14 cellular contexts compared by ENCODE assay signal in the genomic region with DNA sequence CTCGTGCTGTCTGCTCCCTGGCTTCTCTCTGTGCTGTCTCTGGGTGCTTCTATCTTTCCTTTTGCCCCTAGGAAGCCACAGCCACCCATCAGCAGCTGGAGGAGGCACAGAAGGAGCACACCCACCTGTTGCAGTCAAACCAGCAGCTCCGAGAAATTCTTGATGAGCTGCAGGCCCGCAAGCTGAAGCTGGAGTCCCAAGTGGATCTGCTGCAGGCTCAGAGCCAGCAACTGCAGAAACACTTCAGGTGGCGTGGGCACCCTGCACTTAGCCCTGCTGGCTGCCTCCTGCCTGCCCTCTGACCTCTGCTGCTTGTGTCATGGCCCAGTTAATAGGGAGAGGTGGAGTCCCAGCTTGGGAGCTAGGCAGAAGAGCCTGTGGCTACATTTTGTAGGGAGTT.
DNase-seq lines count a peak whose midpoint lies in the region; ATAC-seq and TF ChIP-seq lines count a peak whose summit lies in the region.
"Had no signal": no experiment of that assay in that cellular context is flagged by ENCODE, and none has a peak within 500 bp of the region (broad histone marks: within the 10 kb centered on the region; RNA-seq: fewer than 3 reads in every experiment).

No MANE protein-coding gene starts in this region.

- no peak overlapping the region for H4K5ac ChIP-seq in mesendoderm (ENCODE audit: low read length)

- ATAC-seq in central memory CD8-positive, alpha-beta T cell (replicated peaks; ENCODE audit: extremely low read depth, poor library complexity, severe bottlenecking), result no peak
- ATAC-seq: A549, HCT116 had no signal

- no peak overlapping the region for H2BK15ac ChIP-seq in neuronal stem cell (ENCODE audit: low read length)
- no peak overlapping the region for H2BK15ac ChIP-seq in mesendoderm (replicated peaks; ENCODE audit: low read depth)

- H3K27me3 Mint-ChIP-seq in central memory CD8-positive, alpha-beta T cell, result no peaks in the 10 kb centered on the region
- H3K27me3 Mint-ChIP-seq: CD4-positive, alpha-beta memory T cell had no signal

- H3K27me3 ChIP-seq in neuronal stem cell (ENCODE audit: control insufficient read depth in 3 of 3, insufficient read depth in 3 of 3, low read depth in 1 of 3, low read length in 3 of 3), result no peaks in the 10 kb centered on the region
- H3K27me3 ChIP-seq in sigmoid colon, result no peaks in the 10 kb centered on the region
- H3K27me3 ChIP-seq in mesendoderm (ENCODE audit: insufficient read depth, low read length, poor library complexity), result no peaks in the 10 kb centered on the region
- H3K27me3 ChIP-seq: BE2C had no signal

- H3K36me3 Mint-ChIP-seq in central memory CD8-positive, alpha-beta T cell (ENCODE audit: insufficient read depth), result peaks cover 15% of the 10 kb centered on the region

- peak overlapping the region; percentile 62 for H3K27ac Mint-ChIP-seq in central memory CD8-positive, alpha-beta T cell (ENCODE audit: low read depth)

- peaks cover 0 to 81% of the 10 kb centered on the region in 2 experiments; a peak in 2 of 3 replicates for H3K36me3 ChIP-seq in HEK293 (ENCODE audit: control insufficient read depth in 2 of 2, insufficient read depth in 1 of 2, low read length in 2 of 2)
- peaks cover 40 to 83% of the 10 kb centered on the region in 2 donors for H3K36me3 ChIP-seq in neuronal stem cell (replicated peaks in 1 of 2; ENCODE audit: control insufficient read depth in 2 of 2, insufficient read depth in 2 of 2, low read length in 2 of 2)
- peaks cover 14 to 84% (median 74%) of the 10 kb centered on the region in 4 donors for H3K36me3 ChIP-seq in sigmoid colon
- H3K36me3 ChIP-seq in mesendoderm (ENCODE audit: control insufficient read depth, insufficient read depth, low read length), result peaks cover 14% of the 10 kb centered on the region

- H3K79me1 ChIP-seq in neuronal stem cell (ENCODE audit: low read depth, low read length) (no peaks in the 10 kb centered on the region), mesendoderm (ENCODE audit: low read length) (no peaks in the 10 kb centered on the region)

- H3K14ac ChIP-seq in neuronal stem cell (ENCODE audit: low read length), result no peak overlapping the region

- H3K9me3 ChIP-seq in HEK293 (ENCODE audit: control insufficient read depth, insufficient read depth, low read depth, low read length) (no peaks in the 10 kb centered on the region), neuronal stem cell (replicated peaks in 1 of 2; ENCODE audit: control insufficient read depth in 2 of 2, insufficient read depth in 1 of 2, low read depth in 1 of 2, low read length in 2 of 2) (peaks cover 4 to 23% of the 10 kb centered on the region in 2 donors), sigmoid colon (peaks cover 0 to 3% (median 0%) of the 10 kb centered on the region in 4 donors)
- H3K9me3 ChIP-seq: BE2C had no signal

- no peak overlapping the region for H2BK12ac ChIP-seq in neuronal stem cell (ENCODE audit: low read length)

- no peak for TF ChIP-seq EP300 in sigmoid colon (IDR thresholded peaks at IDR 0.05)

- peak overlapping the region; percentile 45 for H3K9ac ChIP-seq in neuronal stem cell (ENCODE audit: low read depth, low read length, poor library complexity)
- H3K9ac ChIP-seq in mesendoderm (ENCODE audit: low read length), result no peak overlapping the region
- H3K9ac ChIP-seq: GM23248 had no signal

- no peak overlapping the region for H3K4me3 ChIP-seq in HEK293 (ENCODE audit: low read depth, low read length)
- no peak overlapping the region for H3K4me3 ChIP-seq in neuronal stem cell (ENCODE audit: low read length in 2 of 2)
- no peak overlapping the region for H3K4me3 ChIP-seq in sigmoid colon
- no peak overlapping the region for H3K4me3 ChIP-seq in mesendoderm (ENCODE audit: low read length)
- H3K4me3 ChIP-seq: A549, GM23248 had no signal

- CTCF ChIA-PET in HEK293 (lab: Yijun Ruan, JAX), result no interaction called here

- POLR2A ChIA-PET in HEK293 (lab: Yijun Ruan, JAX), result interaction anchor here (0.6 kb wide), 2 partner anchors 16 to 576 kb away, joined by 4 to 5 read pairs; no protein-coding TSS in a partner anchor

- H4K91ac ChIP-seq in neuronal stem cell (ENCODE audit: low read depth, low read length, poor library complexity), result no peak overlapping the region

- H3K9me3 Mint-ChIP-seq in central memory CD8-positive, alpha-beta T cell, result no peaks in the 10 kb centered on the region

- no peak overlapping the region for H3K56ac ChIP-seq in mesendoderm (ENCODE audit: low read length)

- H3K27ac ChIP-seq in HEK293 (ENCODE audit: extremely low read depth, low read depth, low read length) (no peak overlapping the region), neuronal stem cell (replicated peaks; ENCODE audit: low read length) (no peak overlapping the region), sigmoid colon (no peak overlapping the region), mesendoderm (ENCODE audit: low read depth, low read length) (no peak overlapping the region)
- H3K27ac ChIP-seq: A549, C4-2B, GM23248 had no signal

- H3K4me1 Mint-ChIP-seq in central memory CD8-positive, alpha-beta T cell, result no peaks in the 10 kb centered on the region

- H3K4me3 Mint-ChIP-seq in central memory CD8-positive, alpha-beta T cell, result no peak overlapping the region
- H3K4me3 Mint-ChIP-seq: CD4-positive, alpha-beta memory T cell had no signal

- H2BK5ac ChIP-seq in neuronal stem cell (ENCODE audit: low read length) (no peak overlapping the region), mesendoderm (ENCODE audit: low read length) (no peak overlapping the region)

- WGBS in neuronal stem cell (ENCODE audit: extremely low coverage in 2 of 2, insufficient read length in 2 of 2, insufficient replicate concordance in 1 of 2), 2 donors, result no CpG with 5 or more reads among the region's 4 CpGs
- 90 to 96% methylated on average over 4 of the region's 4 CpGs for WGBS in sigmoid colon, 2 donors
- WGBS in mesendoderm (ENCODE audit: extremely low coverage, insufficient coverage, low lambda C conversion rate), result no CpG with 5 or more reads among the region's 4 CpGs

- no peak overlapping the region for H3K4me2 ChIP-seq in neuronal stem cell (ENCODE audit: insufficient read depth, low read length, poor library complexity, severe bottlenecking)
- no peak overlapping the region for H3K4me2 ChIP-seq in mesendoderm (ENCODE audit: low read length)
- H3K4me2 ChIP-seq: A549 had no signal

- no peak overlapping the region for H2AFZ ChIP-seq in neuronal stem cell (ENCODE audit: low read length)
- H2AFZ ChIP-seq: GM23248 had no signal

- TF ChIP-seq POLR2A in sigmoid colon (IDR thresholded peaks at IDR 0.05), result no peak

- H3K4ac ChIP-seq in neuronal stem cell (ENCODE audit: low read length) (no peak overlapping the region), mesendoderm (ENCODE audit: low read depth, low read length) (no peak overlapping the region)

- no peak overlapping the region for H2BK120ac ChIP-seq in neuronal stem cell (ENCODE audit: low read depth, low read length)
- no peak overlapping the region for H2BK120ac ChIP-seq in mesendoderm (ENCODE audit: low read depth, low read length)

- H2AK5ac ChIP-seq in neuronal stem cell (ENCODE audit: low read depth, low read length), result no peak overlapping the region
- H2AK5ac ChIP-seq in mesendoderm (ENCODE audit: low read length), result no peak overlapping the region

- no peaks in the 10 kb centered on the region for H3K79me2 ChIP-seq in mesendoderm (ENCODE audit: control insufficient read depth, insufficient read depth, low read length)

- intact Hi-C loops in sigmoid colon (cut with DNase I), result no loop called here

- TF ChIP-seq CTCF in HEK293 (tag by site-specific recombination; IDR thresholded peaks at IDR 0.05) (no peak), sigmoid colon (IDR thresholded peaks at IDR 0.05) (no peak)

- DNase-seq in central memory CD8-positive, alpha-beta T cell (ENCODE audit: low spot score in 2 of 2), result no peak
- no peak for DNase-seq in neuronal stem cell (ENCODE audit: low spot score)
- DNase-seq in sigmoid colon, result peak; percentile 15
- DNase-seq in NCI-H524 (lab: John Stamatoyannopoulos, UW), result no peak
- DNase-seq in stimulated activated CD4-positive, alpha-beta T cell treated with anti-CD3 and anti-CD28 coated beads, Interleukin-4, amount 100 ng/mL, for 24 hours, result no peak
- no peak for DNase-seq in mesendoderm
- DNase-seq: BE2C; CD4-positive, alpha-beta memory T cell; DMS79; GM23248 had no signal

- no peak overlapping the region for H3K23ac ChIP-seq in neuronal stem cell (ENCODE audit: low read depth, low read length, poor library complexity)
- H3K23ac ChIP-seq in mesendoderm (ENCODE audit: low read length), result no peak overlapping the region

- H3K18ac ChIP-seq in neuronal stem cell (ENCODE audit: low read length), result no peak overlapping the region
- no peak overlapping the region for H3K18ac ChIP-seq in mesendoderm (ENCODE audit: low read length)

- no peak overlapping the region for H4K8ac ChIP-seq in neuronal stem cell (ENCODE audit: low read depth, low read length)
- no peak overlapping the region for H4K8ac ChIP-seq in mesendoderm (ENCODE audit: low read depth, low read length)

- no peaks in the 10 kb centered on the region for H3K4me1 ChIP-seq in HEK293 (ENCODE audit: control insufficient read depth, insufficient read depth, low read length)
- H3K4me1 ChIP-seq in neuronal stem cell (ENCODE audit: control insufficient read depth in 2 of 2, insufficient read depth in 1 of 2, low read depth in 1 of 2, low read length in 2 of 2), result no peaks in the 10 kb centered on the region
- no peaks in the 10 kb centered on the region for H3K4me1 ChIP-seq in sigmoid colon
- H3K4me1 ChIP-seq in mesendoderm (ENCODE audit: control insufficient read depth, low read depth, low read length), result no peaks in the 10 kb centered on the region
- H3K4me1 ChIP-seq: A549, BE2C had no signal

TF ChIP-seq in HEK293, 187 proteins besides CTCF, POLR2A, EP300 and RAD21:
- TF ChIP-seq SCRT1 (tag by site-specific recombination; IDR thresholded peaks at IDR 0.05; ENCODE audit: borderline replicate concordance) (no peak), ZNF549 (tag by site-specific recombination; IDR thresholded peaks at IDR 0.05) (no peak), MZF1 (tag by site-specific recombination; IDR thresholded peaks at IDR 0.05; ENCODE audit: borderline replicate concordance) (no peak), SCRT2 (tag by site-specific recombination; IDR thresholded peaks at IDR 0.05) (peak; percentile 78), ZNF140 (tag by site-specific recombination; IDR thresholded peaks at IDR 0.05) (no peak), ZNF664 (tag by site-specific recombination; IDR thresholded peaks at IDR 0.05) (no peak), ZNF768 (tag by site-specific recombination; IDR thresholded peaks at IDR 0.05) (no peak)
- TF ChIP-seq, protein P1, sequence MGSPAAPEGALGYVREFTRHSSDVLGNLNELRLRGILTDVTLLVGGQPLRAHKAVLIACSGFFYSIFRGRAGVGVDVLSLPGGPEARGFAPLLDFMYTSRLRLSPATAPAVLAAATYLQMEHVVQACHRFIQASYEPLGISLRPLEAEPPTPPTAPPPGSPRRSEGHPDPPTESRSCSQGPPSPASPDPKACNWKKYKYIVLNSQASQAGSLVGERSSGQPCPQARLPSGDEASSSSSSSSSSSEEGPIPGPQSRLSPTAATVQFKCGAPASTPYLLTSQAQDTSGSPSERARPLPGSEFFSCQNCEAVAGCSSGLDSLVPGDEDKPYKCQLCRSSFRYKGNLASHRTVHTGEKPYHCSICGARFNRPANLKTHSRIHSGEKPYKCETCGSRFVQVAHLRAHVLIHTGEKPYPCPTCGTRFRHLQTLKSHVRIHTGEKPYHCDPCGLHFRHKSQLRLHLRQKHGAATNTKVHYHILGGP (tag by site-specific recombination; IDR thresholded peaks at IDR 0.05), result no peak
TF ChIP-seq in HEK293: peak in this region for 1.
